In the genomic region with DNA sequence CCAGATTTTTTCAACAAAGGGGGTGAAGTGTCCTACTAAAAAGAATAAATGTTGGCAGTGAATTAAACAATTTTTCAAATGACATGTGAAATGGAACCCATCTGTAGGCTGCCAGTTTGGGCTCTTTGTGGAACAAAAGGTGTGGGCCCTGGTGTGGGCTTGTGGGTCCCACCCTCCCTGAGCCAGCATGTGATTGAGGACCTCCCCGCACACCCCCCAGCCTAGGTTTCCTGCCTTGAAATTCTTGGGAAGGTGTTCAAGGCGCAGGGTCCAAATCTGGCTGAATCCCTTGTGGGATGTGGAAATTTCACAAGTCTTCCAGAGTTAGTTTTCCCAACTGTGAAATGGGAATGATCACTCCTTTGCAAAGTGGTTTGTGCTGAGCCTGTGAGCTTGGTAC, we compare ENCODE assay signal across 21 cellular contexts. TPM values are rescaled to one million over a fixed set of nuclear protein-coding genes. Genes with fewer than 3 reads are reported as not detected.
"Had no signal": no experiment of that assay in that cellular context is flagged by ENCODE, and none has a peak within 500 bp of the region (broad histone marks: within the 10 kb centered on the region; RNA-seq: fewer than 3 reads in every experiment).

No MANE protein-coding gene starts in this region.

- H3K27ac ChIP-seq: KMS-11 had no signal

- H3K9ac ChIP-seq: KMS-11, SK-N-SH had no signal

- FAIRE-seq: RCC 7860 had no signal

- H3K9me3 ChIP-seq: SK-N-SH had no signal

- H3K4me2 ChIP-seq: KMS-11, SK-N-SH had no signal

- DNase-seq: Kasumi-1, MM.1S, NCI-H1092 treated with DMSO at 0.1 percent for 48 hours, NCI-H1436, NCI-H187, NCI-H2029, NCI-H2081 treated with DMSO at 0.1 percent for 48 hours, NCI-H2171, NCI-H226, NCI-H446, NCI-H510A, NCI-H524 treated with DMSO at 0.1 percent for 48 hours, NCI-H69, NCI-H774, RPMI8226, SK-N-SH had no signal

RNA-seq across cellular contexts. Expression of a gene that starts 4.1 kb away (rescaled TPM):
- total RNA-seq: SK-MEL-5 had no signal

RNA-seq across cellular contexts. Expression of a gene that starts 42.3 kb away (rescaled TPM):
- total RNA-seq: HT-29, M059J, SK-MEL-5 had no signal
- polyA plus RNA-seq: SK-N-SH had no signal
